8 cellular contexts compared by ENCODE assay signal in the genomic region with DNA sequence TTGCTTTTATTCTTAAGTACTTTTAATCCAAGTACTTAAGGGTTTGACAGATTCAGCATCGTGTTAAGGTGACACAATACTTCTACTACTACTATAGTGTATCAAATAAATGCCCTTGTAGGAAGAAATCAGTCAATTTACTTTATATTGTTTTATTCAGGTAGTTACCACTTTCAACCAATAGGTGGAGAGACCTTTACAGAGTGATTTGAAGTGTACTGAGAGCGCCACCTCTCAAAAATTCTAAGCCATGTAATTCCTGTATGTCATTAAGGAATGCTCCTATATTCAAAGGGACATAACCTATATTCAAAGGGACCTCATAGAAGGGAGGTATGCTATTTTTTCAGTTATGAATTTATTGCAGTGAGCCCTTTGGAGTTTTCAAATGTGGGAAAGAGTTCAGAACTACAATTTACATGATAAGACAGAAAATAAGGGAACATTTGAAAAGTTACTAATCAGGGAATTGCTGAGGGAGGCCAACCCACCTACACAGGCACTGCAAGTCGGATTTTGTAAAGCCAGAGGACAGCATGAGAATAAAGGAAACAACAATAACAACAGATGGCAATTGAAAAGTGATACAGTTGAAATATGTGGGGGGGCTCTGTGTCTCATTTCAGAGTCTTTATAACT.
A peak's percentile ranks its signal among the peaks of the same experiment; 100 is the strongest.
DNase-seq lines count a peak whose midpoint lies in the region; ATAC-seq and TF ChIP-seq lines count a peak whose summit lies in the region.

No MANE protein-coding gene starts in this region.

- H3K4me1 Mint-ChIP-seq in activated CD4-positive, alpha-beta T cell treated with anti-CD3 and anti-CD28 coated beads for 36 hours = no peaks in the 10 kb centered on the region
- no peaks in the 10 kb centered on the region for H3K4me1 Mint-ChIP-seq in activated T-cell treated with anti-CD3 and anti-CD28 coated beads, Interleukin-2, amount 50 U/mL, for 72 hours (ENCODE audit: low read depth)

- no peaks in the 10 kb centered on the region for H3F3A ChIP-seq in MM.1S (ENCODE audit: insufficient read depth, low read length)

- no peak overlapping the region for H3K4me3 ChIP-seq in HFF-Myc (replicated peaks; ENCODE audit: low read depth, low read length)
- H3K4me3 ChIP-seq in MM.1S (ENCODE audit: low read length) = no peak overlapping the region
- H3K4me3 ChIP-seq in mesenchymal stem cell (ENCODE audit: insufficient read depth in 1 of 2, low read depth in 1 of 2, low read length in 2 of 2) = no peak overlapping the region

- no peak overlapping the region for H3K27ac Mint-ChIP-seq in activated CD4-positive, alpha-beta T cell treated with anti-CD3 and anti-CD28 coated beads for 36 hours
- H3K27ac Mint-ChIP-seq in activated T-cell treated with anti-CD3 and anti-CD28 coated beads, Interleukin-2, amount 50 U/mL, for 72 hours = no peak overlapping the region

- no peaks in the 10 kb centered on the region for H4K20me1 ChIP-seq in MM.1S (ENCODE audit: insufficient read depth, low read length)

- H3K23ac ChIP-seq in mesenchymal stem cell (ENCODE audit: low read length in 2 of 2) = no peak overlapping the region

- no peaks in the 10 kb centered on the region for H3K9me3 Mint-ChIP-seq in activated CD4-positive, alpha-beta T cell treated with anti-CD3 and anti-CD28 coated beads for 36 hours (ENCODE audit: low read depth)
- H3K9me3 Mint-ChIP-seq in activated T-cell treated with anti-CD3 and anti-CD28 coated beads, Interleukin-2, amount 50 U/mL, for 72 hours = no peaks in the 10 kb centered on the region

- DNase-seq in NCI-H2107 treated with DMSO at 0.1 percent for 48 hours (lab: John Stamatoyannopoulos, UW; ENCODE audit: unreplicated experiment) (peak; percentile 4), NCI-H2107 (lab: John Stamatoyannopoulos, UW) (no peak), HFF-Myc (ENCODE audit: extremely low read depth, low read depth) (no peak), MM.1S (peak; percentile 69), mesenchymal stem cell (peak; percentile 49)
- no peak for DNase-seq in activated CD4-positive, alpha-beta T cell treated with anti-CD3 and anti-CD28 coated beads for 36 hours
- no peak for DNase-seq in activated T-cell treated with anti-CD3 and anti-CD28 coated beads, Interleukin-2, amount 50 U/mL, for 72 hours

- intact Hi-C loops in activated CD4-positive, alpha-beta T cell treated with anti-CD3 and anti-CD28 coated beads for 36 hours (cut with DNase I, micrococcal nuclease) = no loop called here

- no peak overlapping the region for H2BK120ac ChIP-seq in mesenchymal stem cell (ENCODE audit: low read depth, low read length)

- H3K4me2 ChIP-seq in MM.1S (ENCODE audit: low read depth, low read length) (no peak overlapping the region), mesenchymal stem cell (ENCODE audit: low read length, poor library complexity, severe bottlenecking) (no peak overlapping the region)

- no peak for ATAC-seq in activated CD4-positive, alpha-beta T cell treated with anti-CD3 and anti-CD28 coated beads for 36 hours
- ATAC-seq in activated T-cell treated with anti-CD3 and anti-CD28 coated beads, Interleukin-2, amount 50 U/mL, for 72 hours (replicated peaks in 1 of 2) = no peak

- H3K27me3 ChIP-seq in MM.1S (replicated peaks; ENCODE audit: insufficient read depth, low read length) (no peaks in the 10 kb centered on the region), mesenchymal stem cell (ENCODE audit: control insufficient read depth in 1 of 2, insufficient read depth in 1 of 2, low read length in 2 of 2) (no peaks in the 10 kb centered on the region)

- no peaks in the 10 kb centered on the region for H3K9me2 ChIP-seq in MM.1S (replicated peaks; ENCODE audit: insufficient read depth, low read length)

- H2BK5ac ChIP-seq in mesenchymal stem cell (ENCODE audit: low read depth, low read length, poor library complexity, severe bottlenecking) = no peak overlapping the region

- H3K4me3 Mint-ChIP-seq in activated CD4-positive, alpha-beta T cell treated with anti-CD3 and anti-CD28 coated beads for 36 hours = no peak overlapping the region
- no peak overlapping the region for H3K4me3 Mint-ChIP-seq in activated T-cell treated with anti-CD3 and anti-CD28 coated beads, Interleukin-2, amount 50 U/mL, for 72 hours

- H2BK12ac ChIP-seq in mesenchymal stem cell (ENCODE audit: low read length in 2 of 2) = no peak overlapping the region

- H3K18ac ChIP-seq in mesenchymal stem cell (ENCODE audit: low read depth in 1 of 2, low read length in 2 of 2) = no peak overlapping the region

- no peaks in the 10 kb centered on the region for H3K36me3 Mint-ChIP-seq in activated CD4-positive, alpha-beta T cell treated with anti-CD3 and anti-CD28 coated beads for 36 hours (ENCODE audit: low read depth)
- H3K36me3 Mint-ChIP-seq in activated T-cell treated with anti-CD3 and anti-CD28 coated beads, Interleukin-2, amount 50 U/mL, for 72 hours (ENCODE audit: insufficient read depth in 2 of 2) = no peaks in the 10 kb centered on the region

- WGBS in mesenchymal stem cell = no CpG with 5 or more reads among the region's 3 CpGs

- no peaks in the 10 kb centered on the region for H3K79me1 ChIP-seq in mesenchymal stem cell (replicated peaks; ENCODE audit: low read length, poor library complexity, severe bottlenecking)

- POLR2A ChIA-PET in activated CD4-positive, alpha-beta T cell treated with anti-CD3 and anti-CD28 coated beads for 36 hours (lab: Charles Lee) = no interaction called here

- H2AFZ ChIP-seq in MM.1S (ENCODE audit: low read length) = no peak overlapping the region
- H2AFZ ChIP-seq in mesenchymal stem cell (ENCODE audit: low read depth, low read length) = no peak overlapping the region

- H3K4me1 ChIP-seq in MM.1S (ENCODE audit: low read length) (no peaks in the 10 kb centered on the region), mesenchymal stem cell (ENCODE audit: control insufficient read depth, insufficient read depth, low read depth, low read length) (no peaks in the 10 kb centered on the region)

- no peaks in the 10 kb centered on the region for H3K36me3 ChIP-seq in MM.1S (replicated peaks; ENCODE audit: insufficient read depth, low read length)
- no peaks in the 10 kb centered on the region for H3K36me3 ChIP-seq in mesenchymal stem cell (ENCODE audit: control insufficient read depth in 1 of 2, insufficient read depth in 2 of 2, low read depth in 1 of 2, low read length in 2 of 2)

- H3K27me3 Mint-ChIP-seq in activated CD4-positive, alpha-beta T cell treated with anti-CD3 and anti-CD28 coated beads for 36 hours = no peaks in the 10 kb centered on the region
- H3K27me3 Mint-ChIP-seq in activated T-cell treated with anti-CD3 and anti-CD28 coated beads, Interleukin-2, amount 50 U/mL, for 72 hours (ENCODE audit: low read depth) = no peaks in the 10 kb centered on the region

- no peak overlapping the region for H2BK15ac ChIP-seq in mesenchymal stem cell (ENCODE audit: low read depth, poor library complexity, severe bottlenecking)

- H4K8ac ChIP-seq in mesenchymal stem cell (ENCODE audit: low read length) = no peak overlapping the region

- H3K27ac ChIP-seq in MM.1S (ENCODE audit: low read length) (no peak overlapping the region), VCaP (no peak overlapping the region), mesenchymal stem cell (ENCODE audit: low read length, poor library complexity, severe bottlenecking) (no peak overlapping the region)

- H3K9me3 ChIP-seq in MM.1S (replicated peaks; ENCODE audit: insufficient read depth, low read length) = no peaks in the 10 kb centered on the region
- H3K9me3 ChIP-seq in mesenchymal stem cell (ENCODE audit: control insufficient read depth, low read length) = no peaks in the 10 kb centered on the region

- H4K91ac ChIP-seq in mesenchymal stem cell (ENCODE audit: low read length) = no peak overlapping the region

- H3K9ac ChIP-seq in MM.1S (ENCODE audit: low read length) (no peak overlapping the region), mesenchymal stem cell (ENCODE audit: low read length) (no peak overlapping the region)

- H2AK5ac ChIP-seq in mesenchymal stem cell (ENCODE audit: low read length, severe bottlenecking) = no peak overlapping the region

- no peaks in the 10 kb centered on the region for H3K79me2 ChIP-seq in MM.1S (ENCODE audit: low read length)

- CTCF ChIA-PET in activated CD4-positive, alpha-beta T cell treated with anti-CD3 and anti-CD28 coated beads for 36 hours (lab: Charles Lee) = no interaction called here

- TF ChIP-seq CTCF in HFF-Myc (IDR thresholded peaks at IDR 0.05; ENCODE audit: low read depth, low read length, missing control alignments) (peak; percentile 14), MM.1S (IDR thresholded peaks at IDR 0.05; ENCODE audit: low read length) (peak; percentile 88), VCaP (conservative IDR thresholded peaks at IDR 0.05) (peak; percentile 79)

- H3K14ac ChIP-seq in mesenchymal stem cell (ENCODE audit: low read length in 2 of 2) = no peak overlapping the region

- no peak overlapping the region for H3K4ac ChIP-seq in mesenchymal stem cell (ENCODE audit: low read depth in 1 of 2, low read length in 2 of 2)

Comparison
In these comparisons a context has a peak if more than half of its experiments do, and no peak if none do; other contexts are left out.
1. DNase-seq: peak in NCI-H2107 treated with DMSO at 0.1 percent for 48 hours (single experiment), MM.1S (single experiment) and mesenchymal stem cell (single experiment); none in NCI-H2107 (single experiment), HFF-Myc (single experiment), activated CD4-positive, alpha-beta T cell treated with anti-CD3 and anti-CD28 coated beads for 36 hours (single experiment) and activated T-cell treated with anti-CD3 and anti-CD28 coated beads, Interleukin-2, amount 50 U/mL, for 72 hours (0 of 2).
2. CTCF ChIP-seq: peak in every context shown above with its lines; median percentile 88 in MM.1S; 79 in VCaP; 14 in HFF-Myc.